In the genomic region with DNA sequence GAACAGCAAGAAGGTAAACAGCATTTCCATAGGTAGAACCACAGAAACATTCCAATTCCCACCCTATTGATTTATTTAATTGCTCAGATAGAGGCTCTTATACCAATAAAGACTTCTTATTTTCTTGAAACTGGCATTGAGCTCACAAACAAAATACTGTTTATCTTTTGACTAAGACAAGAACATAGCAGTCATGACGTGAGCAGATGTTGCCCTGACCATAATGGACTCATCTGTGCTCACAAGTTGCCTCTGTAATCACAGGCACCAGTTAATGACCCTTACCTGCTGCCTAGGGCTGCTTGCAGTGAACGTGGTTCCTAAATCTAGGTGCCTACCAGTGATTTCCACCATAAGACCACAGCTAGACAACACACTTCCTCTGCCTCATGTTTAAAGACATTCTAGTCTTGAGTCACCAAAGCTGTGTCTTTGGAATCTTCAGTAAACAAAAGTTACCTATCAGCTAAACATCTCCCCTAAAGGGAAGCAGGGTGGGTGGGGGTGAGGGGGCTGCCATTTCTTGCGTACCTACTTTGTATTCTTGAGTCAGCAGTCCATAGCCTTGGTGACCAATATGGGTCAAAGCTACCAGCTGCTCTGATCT, we compare ENCODE assay signal across 12 cellular contexts. TPM values are rescaled to one million over a fixed set of nuclear protein-coding genes. Genes with fewer than 3 reads are reported as not detected.
DNase-seq lines count a peak whose midpoint lies in the region; ATAC-seq and TF ChIP-seq lines count a peak whose summit lies in the region.
"Had no signal": no experiment of that assay in that cellular context is flagged by ENCODE, and none has a peak within 500 bp of the region (broad histone marks: within the 10 kb centered on the region; RNA-seq: fewer than 3 reads in every experiment).

No MANE protein-coding gene starts in this region.

- no peak overlapping the region for H3K4me3 Mint-ChIP-seq in stimulated activated memory B cell treated with anti-CD40 and anti-IgM and Interleukin-4, amounts not matched to agents 10 μg/mL and 1 μg/mL and 100 μg/mL, for 72 hours

- POLR2A ChIA-PET in PC-3 (lab: Charles Lee; ENCODE audit: unreplicated experiment), result no interaction called here

- in situ Hi-C loops in KBM-7 (cut with MboI; ENCODE audit: low pct_unique_long_range_greater_than_20kb, low sequenced_read_pairs), result no loop called here

- no peaks in the 10 kb centered on the region for H3K9me3 ChIP-seq in PC-3 (ENCODE audit: low read length)

- no peaks in the 10 kb centered on the region for H3K27me3 Mint-ChIP-seq in stimulated activated memory B cell treated with anti-CD40 and anti-IgM and Interleukin-4, amounts not matched to agents 10 μg/mL and 1 μg/mL and 100 μg/mL, for 72 hours

- no peak overlapping the region for H3K9ac ChIP-seq in PC-3 (ENCODE audit: low read length)

- peaks cover 9% of the 10 kb centered on the region for H3K36me3 Mint-ChIP-seq in stimulated activated memory B cell treated with anti-CD40 and anti-IgM and Interleukin-4, amounts not matched to agents 10 μg/mL and 1 μg/mL and 100 μg/mL, for 72 hours

- no peaks in the 10 kb centered on the region for H3K36me3 ChIP-seq in PC-3 (ENCODE audit: low read depth, low read length)

- BruUV-seq in PC-3 (replicated peaks; lab: Mats Ljungman, UMichigan), result no TSS peak

- no peaks in the 10 kb centered on the region for H3K27me3 ChIP-seq in PC-3 (ENCODE audit: low read length)

- no peak for DNase-seq in activated CD4-positive, CD25-positive, alpha-beta regulatory T cell (lab: John Stamatoyannopoulos, UW)
- peak; percentile 19 for DNase-seq in PC-3
- no peak for DNase-seq in coronary artery (ENCODE audit: low spot score)
- no peak for DNase-seq in dedifferentiated amniotic fluid mesenchymal stem cell (ENCODE audit: extremely low spot score)
- DNase-seq in KBM-7, result no peak
- no peak for DNase-seq in SHP77 (lab: John Stamatoyannopoulos, UW)
- DNase-seq: ACHN, head of caudate nucleus, occipital lobe had no signal

- H3K4me3 ChIP-seq in PC-3 (ENCODE audit: low read length), result no peak overlapping the region
- peak overlapping the region; percentile 13 for H3K4me3 ChIP-seq in coronary artery

- TF ChIP-seq CTCF in PC-3 (conservative IDR thresholded peaks at IDR 0.05; ENCODE audit: low read depth, low read length), result no peak
- TF ChIP-seq CTCF in coronary artery (IDR thresholded peaks at IDR 0.05), result no peak

- no peaks in the 10 kb centered on the region for H3K9me3 Mint-ChIP-seq in stimulated activated memory B cell treated with anti-CD40 and anti-IgM and Interleukin-4, amounts not matched to agents 10 μg/mL and 1 μg/mL and 100 μg/mL, for 72 hours

- no peaks in the 10 kb centered on the region for H4K20me1 ChIP-seq in PC-3 (ENCODE audit: low read length)

- peaks cover 53% of the 10 kb centered on the region for H3K79me2 ChIP-seq in PC-3 (ENCODE audit: low read length)

- H3K9me2 ChIP-seq in PC-3 (replicated peaks; ENCODE audit: low read length), result no peaks in the 10 kb centered on the region

- H3F3A ChIP-seq in PC-3 (ENCODE audit: low read length, unreplicated experiment), result no peaks in the 10 kb centered on the region

- peaks cover 66% of the 10 kb centered on the region for H3K4me1 Mint-ChIP-seq in stimulated activated memory B cell treated with anti-CD40 and anti-IgM and Interleukin-4, amounts not matched to agents 10 μg/mL and 1 μg/mL and 100 μg/mL, for 72 hours

- peak overlapping the region; percentile 90 for H3K27ac Mint-ChIP-seq in stimulated activated memory B cell treated with anti-CD40 and anti-IgM and Interleukin-4, amounts not matched to agents 10 μg/mL and 1 μg/mL and 100 μg/mL, for 72 hours

- peaks cover 32% of the 10 kb centered on the region for H3K4me1 ChIP-seq in PC-3 (ENCODE audit: insufficient read depth, low read length)

- CTCF ChIA-PET in PC-3 (lab: Charles Lee), result no interaction called here

- no peak overlapping the region for H2AFZ ChIP-seq in PC-3 (ENCODE audit: low read length)

- ATAC-seq in activated CD4-positive, CD25-positive, alpha-beta regulatory T cell treated with anti-CD3 and anti-CD28 coated beads, Interleukin-2, amount 50 U/mL, for 24 hours, result peak; percentile 14 to 22
- ATAC-seq in PC-3, result no peak
- peak; percentile 24 for ATAC-seq in stimulated activated memory B cell treated with anti-CD40 and anti-IgM and Interleukin-4, amounts not matched to agents 10 μg/mL and 1 μg/mL and 100 μg/mL, for 72 hours

- intact Hi-C loops in PC-3 (cut with micrococcal nuclease), result no loop called here

- 0 out of 2 replicates have a peak overlapping the region, but pooled peaks have one; percentile 99 for H3K4me2 ChIP-seq in PC-3 (ENCODE audit: low read length)

- H3K27ac ChIP-seq in PC-3 (ENCODE audit: low read length) (no peak overlapping the region), coronary artery (peak overlapping the region; percentile 82 to 88)

RNA-seq across cellular contexts. Expression of gene FYCO1, which starts 2.1 kb away (rescaled TPM):
- total RNA-seq in PC-3 (2014; rRNA removed), result 15.4 and 16.9 TPM in 2 replicates

RNA-seq across cellular contexts. Expression of gene XCR1, which starts 33.8 kb away (rescaled TPM):
- total RNA-seq in PC-3 (2014; rRNA removed), result not detected in 2 replicates
- total RNA-seq: occipital lobe, RPMI7951 had no signal

RNA-seq across cellular contexts. Expression of gene CXCR6, which starts 50.3 kb away (rescaled TPM):
- total RNA-seq in PC-3 (2014; rRNA removed), result not detected in 2 replicates
- total RNA-seq: occipital lobe, RPMI7951 had no signal
